Comparison of ENCODE assay signal across 10 cellular contexts in genomic region chr22:43378011-43378704, GRCh38. TPM values are rescaled to one million over a fixed set of nuclear protein-coding genes. Genes with fewer than 3 reads are reported as not detected.
DNase-seq lines count a peak whose midpoint lies in the region; ATAC-seq and TF ChIP-seq lines count a peak whose summit lies in the region.
"Had no signal": no experiment of that assay in that cellular context is flagged by ENCODE, and none has a peak within 500 bp of the region (broad histone marks: within the 10 kb centered on the region; RNA-seq: fewer than 3 reads in every experiment).

No MANE protein-coding gene starts in this region.

- no peaks in the 10 kb centered on the region for H3K9me3 ChIP-seq in ovary
- peaks cover 0 to 3% of the 10 kb centered on the region in 2 donors for H3K9me3 ChIP-seq in neuronal stem cell (replicated peaks in 1 of 2; ENCODE audit: control insufficient read depth in 2 of 2, insufficient read depth in 1 of 2, low read depth in 1 of 2, low read length in 2 of 2)

- peak; percentile 28 for DNase-seq in activated CD8-positive, alpha-beta T cell treated with anti-CD3 and anti-CD28 coated beads, Interleukin-2, amount 10 ng/mL, durations not matched to agents 7 days and 5 days
- DNase-seq in ovary (peak; percentile 56 to 82 (median 64)), GM10248 (ENCODE audit: extremely low spot score) (no peak), neuronal stem cell (ENCODE audit: low spot score) (no peak), NCI-H69 (lab: John Stamatoyannopoulos, UW) (no peak)
- DNase-seq in activated CD8-positive, alpha-beta memory T cell treated with anti-CD3 and anti-CD28 coated beads for 24 hours = no peak
- DNase-seq: activated T-cell treated with anti-CD3 and anti-CD28 coated beads for 4 hours, NCI-H2171 had no signal

- peaks cover 6% of the 10 kb centered on the region for H3K9me3 Mint-ChIP-seq in activated CD8-positive, alpha-beta T cell treated with anti-CD3 and anti-CD28 coated beads, Interleukin-2, amount 10 ng/mL, durations not matched to agents 7 days and 5 days (ENCODE audit: insufficient read depth)

- H4K8ac ChIP-seq in neuronal stem cell (ENCODE audit: low read depth, low read length) = no peak overlapping the region

- no peak overlapping the region for H2BK120ac ChIP-seq in neuronal stem cell (ENCODE audit: low read depth, low read length)

- H3K4me3 ChIP-seq in ovary = no peak overlapping the region
- H3K4me3 ChIP-seq in neuronal stem cell (ENCODE audit: low read length in 2 of 2) = no peak overlapping the region

- H4K91ac ChIP-seq in neuronal stem cell (ENCODE audit: low read depth, low read length, poor library complexity) = no peak overlapping the region

- peaks cover 52% of the 10 kb centered on the region for H3K27me3 Mint-ChIP-seq in activated CD8-positive, alpha-beta T cell treated with anti-CD3 and anti-CD28 coated beads, Interleukin-2, amount 10 ng/mL, durations not matched to agents 7 days and 5 days (ENCODE audit: low read depth)

- H3K27ac ChIP-seq in ovary (peak overlapping the region in 1 of 2 donors; percentile 28), neuronal stem cell (replicated peaks; ENCODE audit: low read length) (no peak overlapping the region)

- H3K23ac ChIP-seq in neuronal stem cell (ENCODE audit: low read depth, low read length, poor library complexity) = no peak overlapping the region

- H3K4me1 ChIP-seq in ovary (ENCODE audit: insufficient read depth) (peaks cover 11% of the 10 kb centered on the region), neuronal stem cell (ENCODE audit: control insufficient read depth in 2 of 2, insufficient read depth in 1 of 2, low read depth in 1 of 2, low read length in 2 of 2) (no peaks in the 10 kb centered on the region)

- no peak overlapping the region for H3K4me2 ChIP-seq in neuronal stem cell (ENCODE audit: insufficient read depth, low read length, poor library complexity, severe bottlenecking)

- ATAC-seq in GM18907 (IDR thresholded peaks at IDR 0.05; ENCODE audit: unreplicated experiment) (peak; percentile 67), HG03280 (IDR thresholded peaks at IDR 0.05; ENCODE audit: unreplicated experiment) (peak; percentile 70)
- peak; percentile 28 for ATAC-seq in activated CD8-positive, alpha-beta T cell treated with anti-CD3 and anti-CD28 coated beads, Interleukin-2, amount 10 ng/mL, durations not matched to agents 7 days and 5 days

- no peak overlapping the region for H3K18ac ChIP-seq in neuronal stem cell (ENCODE audit: low read length)

- H3K4ac ChIP-seq in neuronal stem cell (ENCODE audit: low read length) = no peak overlapping the region

- H2BK5ac ChIP-seq in neuronal stem cell (ENCODE audit: low read length) = no peak overlapping the region

- no peak overlapping the region for H2AFZ ChIP-seq in neuronal stem cell (ENCODE audit: low read length)

- H2AK5ac ChIP-seq in neuronal stem cell (ENCODE audit: low read depth, low read length) = no peak overlapping the region

- no peak overlapping the region for H3K4me3 Mint-ChIP-seq in activated CD8-positive, alpha-beta T cell treated with anti-CD3 and anti-CD28 coated beads, Interleukin-2, amount 10 ng/mL, durations not matched to agents 7 days and 5 days

- no peaks in the 10 kb centered on the region for H3K36me3 ChIP-seq in ovary
- H3K36me3 ChIP-seq in neuronal stem cell (replicated peaks in 1 of 2; ENCODE audit: control insufficient read depth in 2 of 2, insufficient read depth in 2 of 2, low read length in 2 of 2) = no peaks in the 10 kb centered on the region

- CTCF ChIA-PET in activated CD8-positive, alpha-beta T cell treated with anti-CD3 and anti-CD28 coated beads, Interleukin-2, amount 10 ng/mL, durations not matched to agents 7 days and 5 days (lab: Charles Lee) = interaction anchor here (0.8 to 2.8 kb wide), 6 partner anchors 8 to 146 kb away, joined by 3 to 11 read pairs (median 6); no protein-coding TSS in a partner anchor
- CTCF ChIA-PET in GM10248 (lab: Yijun Ruan, JAX) = interaction anchor here (0.8 to 1.4 kb wide), 7 partner anchors 9 to 147 kb away, joined by 3 to 7 read pairs (median 4); no protein-coding TSS in a partner anchor

- TF ChIP-seq EP300 in ovary (IDR thresholded peaks at IDR 0.05) = no peak

- intact Hi-C loops in ovary (cut with DNase I) = no loop called here

- H3K4me1 Mint-ChIP-seq in activated CD8-positive, alpha-beta T cell treated with anti-CD3 and anti-CD28 coated beads, Interleukin-2, amount 10 ng/mL, durations not matched to agents 7 days and 5 days (ENCODE audit: low read depth) = peaks cover 36% of the 10 kb centered on the region

- H3K36me3 Mint-ChIP-seq in activated CD8-positive, alpha-beta T cell treated with anti-CD3 and anti-CD28 coated beads, Interleukin-2, amount 10 ng/mL, durations not matched to agents 7 days and 5 days (ENCODE audit: low read depth) = no peaks in the 10 kb centered on the region

- H2BK15ac ChIP-seq in neuronal stem cell (ENCODE audit: low read length) = no peak overlapping the region

- POLR2A ChIA-PET in activated CD8-positive, alpha-beta T cell treated with anti-CD3 and anti-CD28 coated beads, Interleukin-2, amount 10 ng/mL, durations not matched to agents 7 days and 5 days (lab: Charles Lee) = interaction anchor here (1.1 kb wide), 1 partner anchor 210 kb away, joined by 3 read pairs; no protein-coding TSS in a partner anchor
- POLR2A ChIA-PET in GM10248 (lab: Yijun Ruan, JAX) = no interaction called here

- no peak for TF ChIP-seq POLR2A in ovary (IDR thresholded peaks at IDR 0.05)

- no peak for TF ChIP-seq CTCF in ovary (IDR thresholded peaks at IDR 0.05)
- no peak for TF ChIP-seq CTCF in GM10248 (IDR thresholded peaks at IDR 0.05; ENCODE audit: control extremely low read depth, extremely low read depth, low read depth, missing control alignments)

- H3K27ac Mint-ChIP-seq in activated CD8-positive, alpha-beta T cell treated with anti-CD3 and anti-CD28 coated beads, Interleukin-2, amount 10 ng/mL, durations not matched to agents 7 days and 5 days = no peak overlapping the region

- H3K14ac ChIP-seq in neuronal stem cell (ENCODE audit: low read length) = no peak overlapping the region

- H3K27me3 ChIP-seq in ovary (no peaks in the 10 kb centered on the region), neuronal stem cell (ENCODE audit: control insufficient read depth in 3 of 3, insufficient read depth in 3 of 3, low read depth in 1 of 3, low read length in 3 of 3) (peaks cover 0 to 11% (median 0%) of the 10 kb centered on the region in 3 experiments)

- no peak overlapping the region for H3K9ac ChIP-seq in neuronal stem cell (ENCODE audit: low read depth, low read length, poor library complexity)

- WGBS in ovary, 3 donors = 4 to 11% (median 6%) methylated on average over 7 of the region's 7 CpGs
- WGBS in neuronal stem cell (ENCODE audit: extremely low coverage in 2 of 2, insufficient read length in 2 of 2, insufficient replicate concordance in 1 of 2), 2 donors = no CpG with 5 or more reads among the region's 7 CpGs

- no peak overlapping the region for H2BK12ac ChIP-seq in neuronal stem cell (ENCODE audit: low read length)

- H3K79me1 ChIP-seq in neuronal stem cell (ENCODE audit: low read depth, low read length) = no peaks in the 10 kb centered on the region

RNA-seq across cellular contexts. Expression of gene MPPED1, which starts 33.7 kb away (rescaled TPM):
- not detected for total RNA-seq in activated CD8-positive, alpha-beta T cell treated with anti-CD3 and anti-CD28 coated beads, Interleukin-2, amount 10 ng/mL, durations not matched to agents 7 days and 5 days
- total RNA-seq in ovary = 1 to 10 TPM in 5 of 7 donors, under 1 TPM in 2; 0.46 to 4.1 (median 2.9) TPM
- 1 to 10 TPM in 1 of 2 donors, under 1 TPM in 1; 0.45 to 1.3 TPM for polyA plus RNA-seq in ovary
- polyA plus RNA-seq in neuronal stem cell (2013, experiment 1 of 2) = 37.3 TPM
- polyA plus RNA-seq in neuronal stem cell (2013, experiment 2 of 2) = 37.4 TPM

RNA-seq across cellular contexts. Expression of gene SCUBE1, which starts 35.0 kb away (rescaled TPM):
- total RNA-seq in activated CD8-positive, alpha-beta T cell treated with anti-CD3 and anti-CD28 coated beads, Interleukin-2, amount 10 ng/mL, durations not matched to agents 7 days and 5 days = under 1 TPM in 1 of 2 experiments, not detected in 1; 0.03 TPM
- 100 to 1,000 TPM in 4 of 7 donors, 10 to 100 TPM in 1, 1 to 10 TPM in 2; 5.5 to 202 (median 101) TPM for total RNA-seq in ovary
- polyA plus RNA-seq in ovary = 10 to 100 TPM; 11.1 to 20.1 TPM
- polyA plus RNA-seq in neuronal stem cell (2013, experiment 1 of 2) = 51.2 TPM
- polyA plus RNA-seq in neuronal stem cell (2013, experiment 2 of 2) = 50.9 TPM

Comparison
In these comparisons a context has a peak if more than half of its experiments do, and no peak if none do; other contexts are left out.
1. DNase-seq: peak in activated CD8-positive, alpha-beta T cell treated with anti-CD3 and anti-CD28 coated beads, Interleukin-2, amount 10 ng/mL, durations not matched to agents 7 days and 5 days (single experiment) and ovary (5 of 5); none in GM10248 (single experiment), neuronal stem cell (single experiment), activated CD8-positive, alpha-beta memory T cell treated with anti-CD3 and anti-CD28 coated beads for 24 hours (single experiment) and NCI-H69 (single experiment).
2. RNA of gene SCUBE1, which starts 35.0 kb away (total RNA-seq): 5.5 to 202 TPM in ovary; 0.03 TPM in activated CD8-positive, alpha-beta T cell treated with anti-CD3 and anti-CD28 coated beads, Interleukin-2, amount 10 ng/mL, durations not matched to agents 7 days and 5 days; every median in the first group is over 4 times any median in the second.
3. Peak in every context shown above with its lines, with median percentiles within 50 percentile points of each other: ATAC-seq.